Comparison of ENCODE assay signal across 20 cellular contexts in the genomic region with DNA sequence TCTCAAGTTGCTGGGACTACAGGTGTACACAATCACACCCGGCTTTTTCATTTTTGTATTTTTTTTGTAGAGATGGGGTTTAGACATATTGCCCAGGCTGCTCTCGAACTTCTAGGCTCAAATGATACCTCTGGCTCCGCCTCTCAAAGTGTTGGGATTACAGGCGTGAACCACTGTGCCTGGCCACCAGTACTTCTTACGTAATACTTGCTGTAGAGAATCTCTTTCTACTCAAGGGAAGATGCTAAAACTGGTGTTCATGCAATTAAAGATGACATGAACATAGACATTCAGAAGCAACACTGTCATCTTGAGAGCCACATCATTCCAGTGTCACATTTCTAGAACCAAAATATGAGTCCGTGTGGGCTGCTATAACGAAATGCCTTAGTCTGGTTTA. TPM values are rescaled to one million over a fixed set of nuclear protein-coding genes. Genes with fewer than 3 reads are reported as not detected.
"Had no signal": no experiment of that assay in that cellular context is flagged by ENCODE, and none has a peak within 500 bp of the region (broad histone marks: within the 10 kb centered on the region; RNA-seq: fewer than 3 reads in every experiment).

No MANE protein-coding gene starts in this region.

- H3K4me2 ChIP-seq: hepatocyte, smooth muscle cell had no signal

- H3K36me3 ChIP-seq: ovary, uterus had no signal

- H3K27me3 ChIP-seq: esophagus muscularis mucosa, hepatocyte, ovary, tibial artery, upper lobe of left lung, uterus had no signal

- ATAC-seq: effector memory CD8-positive, alpha-beta T cell; left colon; left ventricle myocardium superior; mucosa of descending colon; naive thymus-derived CD8-positive, alpha-beta T cell; right cardiac atrium; stimulated activated effector memory CD8-positive, alpha-beta T cell treated with anti-CD3 and anti-CD28 coated beads, Interleukin-12 subunit alpha, Interleukin-12 subunit beta, amount 100 ng/mL, for 72 hours had no signal

- H3K4me1 ChIP-seq: uterus had no signal

- H3K79me2 ChIP-seq: hepatocyte had no signal

- H2AFZ ChIP-seq: hepatocyte had no signal

- DNase-seq: effector memory CD8-positive, alpha-beta T cell; left colon; left ventricle myocardium superior; mucosa of descending colon; naive thymus-derived CD8-positive, alpha-beta T cell; ovary; right cardiac atrium; stimulated activated CD4-positive, alpha-beta T cell treated with anti-CD3 and anti-CD28 coated beads, Interleukin-2, amount 100 ng/mL, for 48 hours; stimulated activated CD8-positive, alpha-beta memory T cell treated with anti-CD3 and anti-CD28 coated beads, Interleukin-4, amount 100 ng/mL, for 48 hours; tibial artery; upper lobe of left lung; uterus had no signal

- H3K4me3 ChIP-seq: esophagus muscularis mucosa, hepatocyte, mucosa of descending colon, ovary, smooth muscle cell, tibial artery, upper lobe of left lung, uterus had no signal

- H3K36me3 Mint-ChIP-seq: naive thymus-derived CD8-positive, alpha-beta T cell; stimulated activated effector memory CD8-positive, alpha-beta T cell treated with anti-CD3 and anti-CD28 coated beads, Interleukin-12 subunit alpha, Interleukin-12 subunit beta, amount 100 ng/mL, for 72 hours had no signal

- H3K27ac ChIP-seq: epithelial cell of prostate, esophagus muscularis mucosa, hepatocyte, ovary, tibial artery, upper lobe of left lung, uterus had no signal

- H3K4me3 Mint-ChIP-seq: dendritic cell treated with granulocyte-macrophage colony-stimulating factor and Interleukin-4, amounts not matched to agents 40 ng/mL and 50 ng/mL, for 4 days; effector memory CD8-positive, alpha-beta T cell; naive thymus-derived CD8-positive, alpha-beta T cell; stimulated activated effector memory CD8-positive, alpha-beta T cell treated with anti-CD3 and anti-CD28 coated beads, Interleukin-12 subunit alpha, Interleukin-12 subunit beta, amount 100 ng/mL, for 72 hours; stimulated activated naive CD8-positive, alpha-beta T cell treated with anti-CD3 and anti-CD28 coated beads, Interleukin-15, Interleukin-2, amounts not matched to agents 100 ng/mL and 50 ng/mL, for 24 hours had no signal

- H3K9me3 Mint-ChIP-seq: dendritic cell treated with granulocyte-macrophage colony-stimulating factor and Interleukin-4, amounts not matched to agents 40 ng/mL and 50 ng/mL, for 4 days; effector memory CD8-positive, alpha-beta T cell; naive thymus-derived CD8-positive, alpha-beta T cell; stimulated activated effector memory CD8-positive, alpha-beta T cell treated with anti-CD3 and anti-CD28 coated beads, Interleukin-12 subunit alpha, Interleukin-12 subunit beta, amount 100 ng/mL, for 72 hours; stimulated activated naive CD8-positive, alpha-beta T cell treated with anti-CD3 and anti-CD28 coated beads, Interleukin-15, Interleukin-2, amounts not matched to agents 100 ng/mL and 50 ng/mL, for 24 hours had no signal

- H3K4me1 Mint-ChIP-seq: naive thymus-derived CD8-positive, alpha-beta T cell; stimulated activated effector memory CD8-positive, alpha-beta T cell treated with anti-CD3 and anti-CD28 coated beads, Interleukin-12 subunit alpha, Interleukin-12 subunit beta, amount 100 ng/mL, for 72 hours had no signal

- H3K27ac Mint-ChIP-seq: dendritic cell treated with granulocyte-macrophage colony-stimulating factor and Interleukin-4, amounts not matched to agents 40 ng/mL and 50 ng/mL, for 4 days; effector memory CD8-positive, alpha-beta T cell; stimulated activated effector memory CD8-positive, alpha-beta T cell treated with anti-CD3 and anti-CD28 coated beads, Interleukin-12 subunit alpha, Interleukin-12 subunit beta, amount 100 ng/mL, for 72 hours; stimulated activated naive CD8-positive, alpha-beta T cell treated with anti-CD3 and anti-CD28 coated beads, Interleukin-15, Interleukin-2, amounts not matched to agents 100 ng/mL and 50 ng/mL, for 24 hours had no signal

- FAIRE-seq: colon had no signal

- H3K9me3 ChIP-seq: esophagus muscularis mucosa, mucosa of descending colon, ovary, tibial artery, upper lobe of left lung, uterus had no signal

- H3K27me3 Mint-ChIP-seq: dendritic cell treated with granulocyte-macrophage colony-stimulating factor and Interleukin-4, amounts not matched to agents 40 ng/mL and 50 ng/mL, for 4 days; effector memory CD8-positive, alpha-beta T cell; stimulated activated naive CD8-positive, alpha-beta T cell treated with anti-CD3 and anti-CD28 coated beads, Interleukin-15, Interleukin-2, amounts not matched to agents 100 ng/mL and 50 ng/mL, for 24 hours had no signal

RNA-seq across cellular contexts. Expression of gene FRZB, which starts 53.7 kb away (rescaled TPM):
- total RNA-seq: naive thymus-derived CD8-positive, alpha-beta T cell had no signal
- polyA plus RNA-seq: naive thymus-derived CD8-positive, alpha-beta T cell had no signal
